ENCODE assay signal across 7 cellular contexts in the genomic region with DNA sequence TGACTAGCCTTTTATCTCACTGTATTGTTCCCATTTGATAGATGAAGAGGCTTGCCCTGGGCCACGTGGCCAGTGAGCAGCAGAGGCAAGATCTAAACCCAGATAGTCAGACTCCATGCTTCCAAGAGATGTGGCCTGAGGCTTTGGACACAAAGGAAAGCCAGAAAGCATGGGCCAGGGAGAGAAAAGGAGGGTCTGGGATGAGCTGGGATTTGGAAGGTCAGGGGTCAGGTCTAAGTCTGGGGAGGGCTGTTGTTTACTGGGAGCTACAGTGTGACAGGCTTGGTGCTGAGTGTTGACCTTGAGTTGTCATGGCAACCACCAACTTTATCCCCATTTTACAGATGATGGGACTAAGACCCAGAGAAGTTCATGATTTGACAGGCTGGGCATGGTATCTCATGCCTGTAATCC. TPM values are rescaled to one million over a fixed set of nuclear protein-coding genes. Genes with fewer than 3 reads are reported as not detected.
DNase-seq lines count a peak whose midpoint lies in the region; ATAC-seq lines count a peak whose summit lies in the region.
"Had no signal": no experiment of that assay in that cellular context is flagged by ENCODE, and none has a peak within 500 bp of the region (broad histone marks: within the 10 kb centered on the region; RNA-seq: fewer than 3 reads in every experiment).

No MANE protein-coding gene starts in this region.

- intact Hi-C loops in activated CD4-positive, alpha-beta T cell treated with anti-CD3 and anti-CD28 coated beads, Interleukin-2, amount 10 ng/mL, durations not matched to agents 24 days and 14 days (cut with micrococcal nuclease) = loop anchor here (10.0 kb wide), 2 partner anchors 57 to 447 kb away; a partner anchor contains a TSS

- H3K4me1 Mint-ChIP-seq in activated CD4-positive, alpha-beta T cell treated with anti-CD3 and anti-CD28 coated beads, Interleukin-2, amount 10 ng/mL, durations not matched to agents 24 days and 14 days = peaks cover 31% of the 10 kb centered on the region
- peaks cover 21% of the 10 kb centered on the region for H3K4me1 Mint-ChIP-seq in central memory CD8-positive, alpha-beta T cell

- H3K9me3 ChIP-seq in skeletal muscle satellite cell (replicated peaks; ENCODE audit: low read length) = no peaks in the 10 kb centered on the region

- no peak overlapping the region for H3K9ac ChIP-seq in skeletal muscle satellite cell (ENCODE audit: low read depth, low read length)

- peaks cover 29% of the 10 kb centered on the region for H3K4me1 ChIP-seq in skeletal muscle satellite cell (ENCODE audit: control insufficient read depth, insufficient read depth, low read length)

- ATAC-seq in central memory CD8-positive, alpha-beta T cell (replicated peaks; ENCODE audit: extremely low read depth, poor library complexity, severe bottlenecking) = no peak

- H3K27ac Mint-ChIP-seq in activated CD4-positive, alpha-beta T cell treated with anti-CD3 and anti-CD28 coated beads, Interleukin-2, amount 10 ng/mL, durations not matched to agents 24 days and 14 days = peak overlapping the region; percentile 52
- no peak overlapping the region for H3K27ac Mint-ChIP-seq in central memory CD8-positive, alpha-beta T cell (ENCODE audit: low read depth)
- H3K27ac Mint-ChIP-seq: memory B cell had no signal

- H3K9me3 Mint-ChIP-seq in activated CD4-positive, alpha-beta T cell treated with anti-CD3 and anti-CD28 coated beads, Interleukin-2, amount 10 ng/mL, durations not matched to agents 24 days and 14 days = no peaks in the 10 kb centered on the region
- no peaks in the 10 kb centered on the region for H3K9me3 Mint-ChIP-seq in central memory CD8-positive, alpha-beta T cell

- peak overlapping the region; percentile 79 for H3K4me3 Mint-ChIP-seq in activated CD4-positive, alpha-beta T cell treated with anti-CD3 and anti-CD28 coated beads, Interleukin-2, amount 10 ng/mL, durations not matched to agents 24 days and 14 days
- peak overlapping the region; percentile 79 for H3K4me3 Mint-ChIP-seq in central memory CD8-positive, alpha-beta T cell
- H3K4me3 Mint-ChIP-seq: memory B cell had no signal

- H3K4me2 ChIP-seq in skeletal muscle satellite cell (ENCODE audit: low read length) = peak overlapping the region; percentile 94

- DNase-seq in activated CD4-positive, alpha-beta T cell treated with anti-CD3 and anti-CD28 coated beads, Interleukin-2, amount 10 ng/mL, durations not matched to agents 24 days and 14 days = no peak
- no peak for DNase-seq in activated CD4-positive, alpha-beta T cell treated with anti-CD3 and anti-CD28 coated beads for 4 hours
- no peak for DNase-seq in central memory CD8-positive, alpha-beta T cell (ENCODE audit: low spot score in 2 of 2)
- DNase-seq in NCI-H226 = no peak
- no peak for DNase-seq in globus pallidus (ENCODE audit: low spot score)

- no peaks in the 10 kb centered on the region for H3K27me3 ChIP-seq in skeletal muscle satellite cell (ENCODE audit: control insufficient read depth, insufficient read depth, low read length)

- H3K27me3 Mint-ChIP-seq in activated CD4-positive, alpha-beta T cell treated with anti-CD3 and anti-CD28 coated beads, Interleukin-2, amount 10 ng/mL, durations not matched to agents 24 days and 14 days = no peaks in the 10 kb centered on the region
- H3K27me3 Mint-ChIP-seq in central memory CD8-positive, alpha-beta T cell = no peaks in the 10 kb centered on the region
- H3K27me3 Mint-ChIP-seq: memory B cell had no signal

- H3K4me3 ChIP-seq in skeletal muscle satellite cell (ENCODE audit: low read length) = peak overlapping the region; percentile 83

- H3K36me3 Mint-ChIP-seq in activated CD4-positive, alpha-beta T cell treated with anti-CD3 and anti-CD28 coated beads, Interleukin-2, amount 10 ng/mL, durations not matched to agents 24 days and 14 days (ENCODE audit: low read depth) = peaks cover 14% of the 10 kb centered on the region
- H3K36me3 Mint-ChIP-seq in central memory CD8-positive, alpha-beta T cell (ENCODE audit: insufficient read depth) = peaks cover 5% of the 10 kb centered on the region

- no peaks in the 10 kb centered on the region for H3K36me3 ChIP-seq in skeletal muscle satellite cell (ENCODE audit: insufficient read depth, low read length)

RNA-seq across cellular contexts. Expression of a gene that starts 2.1 kb away (rescaled TPM):
- total RNA-seq in activated CD4-positive, alpha-beta T cell treated with anti-CD3 and anti-CD28 coated beads, Interleukin-2, amount 10 ng/mL, durations not matched to agents 24 days and 14 days = 6.6 and 7.4 TPM in 2 replicates
- total RNA-seq in skeletal muscle satellite cell (2012; rRNA removed) = 37.5 and 58.1 TPM in 2 replicates

RNA-seq across cellular contexts. Expression of a gene that starts 30.0 kb away (rescaled TPM):
- total RNA-seq in activated CD4-positive, alpha-beta T cell treated with anti-CD3 and anti-CD28 coated beads, Interleukin-2, amount 10 ng/mL, durations not matched to agents 24 days and 14 days = 8.0 and 10.3 TPM in 2 replicates
- 15.7 and 18.1 TPM in 2 replicates for total RNA-seq in skeletal muscle satellite cell (2012; rRNA removed)

RNA-seq across cellular contexts. Expression of a gene that starts 30.7 kb away (rescaled TPM):
- 0.35 and 0.45 TPM in 2 replicates for total RNA-seq in activated CD4-positive, alpha-beta T cell treated with anti-CD3 and anti-CD28 coated beads, Interleukin-2, amount 10 ng/mL, durations not matched to agents 24 days and 14 days
- 3.7 and 5.3 TPM in 2 replicates for total RNA-seq in skeletal muscle satellite cell (2012; rRNA removed)

RNA-seq across cellular contexts. Expression of a gene that starts 46.0 kb away (rescaled TPM):
- 170 and 173 TPM in 2 replicates for total RNA-seq in activated CD4-positive, alpha-beta T cell treated with anti-CD3 and anti-CD28 coated beads, Interleukin-2, amount 10 ng/mL, durations not matched to agents 24 days and 14 days
- 102 and 121 TPM in 2 replicates for total RNA-seq in skeletal muscle satellite cell (2012; rRNA removed)

RNA-seq across cellular contexts. Expression of a gene that starts 57.0 kb away (rescaled TPM):
- total RNA-seq in activated CD4-positive, alpha-beta T cell treated with anti-CD3 and anti-CD28 coated beads, Interleukin-2, amount 10 ng/mL, durations not matched to agents 24 days and 14 days = 2.1 and 2.6 TPM in 2 replicates
- total RNA-seq in skeletal muscle satellite cell (2012; rRNA removed) = 3.8 and 4.4 TPM in 2 replicates
